Comparison of ENCODE assay signal across 21 cellular contexts in genomic region chr2:4258563-4258962, GRCh38.
DNase-seq lines count a peak whose midpoint lies in the region; ATAC-seq and TF ChIP-seq lines count a peak whose summit lies in the region.
"Had no signal": no experiment of that assay in that cellular context is flagged by ENCODE, and none has a peak within 500 bp of the region (broad histone marks: within the 10 kb centered on the region; RNA-seq: fewer than 3 reads in every experiment).

No MANE protein-coding gene starts in this region.

- no peaks in the 10 kb centered on the region for H3K9me3 ChIP-seq in colonic mucosa
- H3K9me3 ChIP-seq: pancreas had no signal

- no peak overlapping the region for H3K27ac ChIP-seq in colonic mucosa
- H3K27ac ChIP-seq: HL-60, pancreas had no signal

- H3K4me1 ChIP-seq in colonic mucosa = no peaks in the 10 kb centered on the region
- H3K4me1 ChIP-seq: pancreas had no signal

- intact Hi-C loops in colonic mucosa (cut with DNase I) = no loop called here

- H3K27me3 ChIP-seq in colonic mucosa = no peaks in the 10 kb centered on the region

- H3K4me3 ChIP-seq in epithelial cell of esophagus (ENCODE audit: low read length) = no peak overlapping the region
- no peak overlapping the region for H3K4me3 ChIP-seq in colonic mucosa
- H3K4me3 ChIP-seq: pancreas had no signal

- DNase-seq in A172 (ENCODE audit: low spot score) (peak; percentile 31), DMS53 (lab: John Stamatoyannopoulos, UW) (peak; percentile 92), NCI-H748 (lab: John Stamatoyannopoulos, UW; ENCODE audit: unreplicated experiment) (peak; percentile 89), epithelial cell of esophagus (ENCODE audit: low read depth) (peak; percentile 18), epidermal melanocyte (ENCODE audit: insufficient read length, low spot score) (no peak), colonic mucosa (no peak), omental fat pad (ENCODE audit: low spot score) (no peak)
- DNase-seq in activated CD4-positive, alpha-beta T cell treated with anti-CD3 and anti-CD28 coated beads, Interleukin-2, amount 50 U/mL, for 4 hours = no peak
- DNase-seq: activated CD4-positive, alpha-beta T cell treated with anti-CD3 and anti-CD28 coated beads, Interleukin-2, amount 10 ng/mL, durations not matched to agents 7 days and 5 days; activated CD8-positive, alpha-beta memory T cell treated with anti-CD3 and anti-CD28 coated beads, Interleukin-2, amount 50 U/mL, for 4 hours; activated effector memory CD4-positive, alpha-beta T cell treated with Interleukin-2 at 50 U/mL for 16 hours; CD8-positive, alpha-beta T cell; cerebellar nuclear complex; effector memory CD4-positive, alpha-beta T cell; head of caudate nucleus; naive B cell; pancreas; T-helper 1 cell had no signal

- no peak overlapping the region for H3K9ac ChIP-seq in colonic mucosa (ENCODE audit: low read depth in 2 of 2, low read length in 2 of 2)

- TF ChIP-seq CTCF in epithelial cell of esophagus (IDR thresholded peaks at IDR 0.05; ENCODE audit: insufficient read depth, low read depth, low read length, missing control alignments) (no peak), colonic mucosa (IDR thresholded peaks at IDR 0.05) (no peak), omental fat pad (IDR thresholded peaks at IDR 0.05) (no peak)

- H3K36me3 ChIP-seq in colonic mucosa = no peaks in the 10 kb centered on the region
- H3K36me3 ChIP-seq: pancreas had no signal

- no peak for ATAC-seq in omental fat pad (ENCODE audit: low FRiP score)
- ATAC-seq: CD8-positive, alpha-beta T cell; pancreas; sciatic nerve; stimulated activated memory B cell treated with anti-CD40 and anti-IgM and Interleukin-4, amounts not matched to agents 10 μg/mL and 1 μg/mL and 100 μg/mL, for 72 hours had no signal

Comparison
In these comparisons a context has a peak if more than half of its experiments do, and no peak if none do; other contexts are left out.
1. DNase-seq: peak in A172 (single experiment), DMS53 (single experiment), NCI-H748 (single experiment) and epithelial cell of esophagus (single experiment); none in activated CD4-positive, alpha-beta T cell treated with anti-CD3 and anti-CD28 coated beads, Interleukin-2, amount 50 U/mL, for 4 hours (0 of 2), epidermal melanocyte (single experiment), colonic mucosa (single experiment) and omental fat pad (single experiment).